In the genomic region with DNA sequence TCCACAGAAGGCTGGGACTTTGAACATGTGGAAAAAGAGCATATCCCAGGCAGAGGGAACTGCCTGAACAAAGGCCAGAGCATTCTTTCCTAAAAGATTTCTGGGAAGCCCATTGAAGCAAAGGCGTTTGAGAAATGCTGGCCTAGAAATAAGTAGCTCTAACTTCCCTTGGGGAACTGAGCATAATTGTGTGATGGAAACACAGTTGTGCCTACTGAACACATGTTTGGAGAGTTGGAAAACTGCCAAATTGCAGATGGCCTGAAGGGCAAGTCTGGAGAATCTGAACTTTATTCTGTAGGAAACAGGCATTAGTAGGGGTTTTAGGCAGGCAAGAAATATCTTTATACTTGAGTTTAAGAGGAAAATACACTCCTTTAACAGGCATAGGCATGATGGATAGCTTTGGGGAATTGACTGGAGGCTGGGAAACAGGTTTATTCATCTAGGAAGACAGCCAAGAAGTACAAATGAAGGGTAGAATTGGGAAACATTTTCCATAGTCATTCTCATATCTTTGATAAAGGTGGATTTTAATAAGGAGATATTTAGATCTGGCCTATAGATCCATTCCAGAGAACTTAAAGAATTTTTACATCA, we compare ENCODE assay signal across 25 cellular contexts.
DNase-seq lines count a peak whose midpoint lies in the region; TF ChIP-seq lines count a peak whose summit lies in the region.
"Had no signal": no experiment of that assay in that cellular context is flagged by ENCODE, and none has a peak within 500 bp of the region (broad histone marks: within the 10 kb centered on the region; RNA-seq: fewer than 3 reads in every experiment).

No MANE protein-coding gene starts in this region.

- no peak for TF ChIP-seq RAD21 in Ishikawa (IDR thresholded peaks at IDR 0.05; ENCODE audit: low read depth)

- H3K4me3 ChIP-seq in SJCRH30 = no peak overlapping the region
- H3K4me3 ChIP-seq: heart left ventricle, prostate gland, skin epidermis, vagina had no signal

- no peak for TF ChIP-seq EP300 in Ishikawa (IDR thresholded peaks at IDR 0.05; ENCODE audit: borderline replicate concordance)

- peaks cover 17% of the 10 kb centered on the region for H3K4me1 ChIP-seq in SJCRH30
- H3K4me1 ChIP-seq: heart left ventricle, prostate gland, vagina had no signal

- no peak overlapping the region for H3K27ac ChIP-seq in SJCRH30
- H3K27ac ChIP-seq: heart left ventricle, prostate gland, vagina had no signal

- DNase-seq in Ammon's horn (ENCODE audit: low spot score) (peak; percentile 12), SJCRH30 (peak; percentile 50 to 80), left kidney (ENCODE audit: low read depth, low spot score) (peak; percentile 38), KG1 (lab: John Stamatoyannopoulos, UW) (no peak)
- DNase-seq in activated CD4-positive, CD25-positive, alpha-beta regulatory T cell treated with anti-CD3 and anti-CD28 coated beads, Interleukin-2, amount 50 U/mL, for 72 hours = no peak
- DNase-seq in central memory CD4-positive, alpha-beta T cell = no peak
- no peak for DNase-seq in activated CD4-positive, alpha-beta T cell treated with anti-CD3 and anti-CD28 coated beads, Interleukin-2, amount 50 U/mL, for 48 hours
- DNase-seq: activated CD4-positive, alpha-beta T cell treated with anti-CD3 and anti-CD28 coated beads for 1 hour; activated naive CD4-positive, alpha-beta T cell treated with anti-CD3 and anti-CD28 coated beads for 36 hours; activated T-cell treated with anti-CD3 and anti-CD28 coated beads, Interleukin-2, amount 50 U/mL, for 72 hours; amniotic stem cell; dermis blood vessel endothelial cell; DMS153; H7; heart left ventricle; immature natural killer cell; left ventricle myocardium superior; MM.1S; NCI-H187; stimulated activated naive B cell treated with anti-CD40 and anti-IgM and Interleukin-4, amounts not matched to agents 10 μg/mL and 1 μg/mL and 100 μg/mL, for 72 hours; T-helper 1 cell had no signal

- H3K36me3 ChIP-seq in SJCRH30 = no peaks in the 10 kb centered on the region
- H3K36me3 ChIP-seq: heart left ventricle, prostate gland, vagina had no signal

- H3K9me3 ChIP-seq in SJCRH30 (replicated peaks) = no peaks in the 10 kb centered on the region
- H3K9me3 ChIP-seq: prostate gland had no signal

- no peaks in the 10 kb centered on the region for H3K27me3 ChIP-seq in SJCRH30
- H3K27me3 ChIP-seq: heart left ventricle, vagina had no signal

TF ChIP-seq in Ishikawa, 13 proteins besides CTCF, POLR2A, EP300 and RAD21:
- TF ChIP-seq, protein P1, sequence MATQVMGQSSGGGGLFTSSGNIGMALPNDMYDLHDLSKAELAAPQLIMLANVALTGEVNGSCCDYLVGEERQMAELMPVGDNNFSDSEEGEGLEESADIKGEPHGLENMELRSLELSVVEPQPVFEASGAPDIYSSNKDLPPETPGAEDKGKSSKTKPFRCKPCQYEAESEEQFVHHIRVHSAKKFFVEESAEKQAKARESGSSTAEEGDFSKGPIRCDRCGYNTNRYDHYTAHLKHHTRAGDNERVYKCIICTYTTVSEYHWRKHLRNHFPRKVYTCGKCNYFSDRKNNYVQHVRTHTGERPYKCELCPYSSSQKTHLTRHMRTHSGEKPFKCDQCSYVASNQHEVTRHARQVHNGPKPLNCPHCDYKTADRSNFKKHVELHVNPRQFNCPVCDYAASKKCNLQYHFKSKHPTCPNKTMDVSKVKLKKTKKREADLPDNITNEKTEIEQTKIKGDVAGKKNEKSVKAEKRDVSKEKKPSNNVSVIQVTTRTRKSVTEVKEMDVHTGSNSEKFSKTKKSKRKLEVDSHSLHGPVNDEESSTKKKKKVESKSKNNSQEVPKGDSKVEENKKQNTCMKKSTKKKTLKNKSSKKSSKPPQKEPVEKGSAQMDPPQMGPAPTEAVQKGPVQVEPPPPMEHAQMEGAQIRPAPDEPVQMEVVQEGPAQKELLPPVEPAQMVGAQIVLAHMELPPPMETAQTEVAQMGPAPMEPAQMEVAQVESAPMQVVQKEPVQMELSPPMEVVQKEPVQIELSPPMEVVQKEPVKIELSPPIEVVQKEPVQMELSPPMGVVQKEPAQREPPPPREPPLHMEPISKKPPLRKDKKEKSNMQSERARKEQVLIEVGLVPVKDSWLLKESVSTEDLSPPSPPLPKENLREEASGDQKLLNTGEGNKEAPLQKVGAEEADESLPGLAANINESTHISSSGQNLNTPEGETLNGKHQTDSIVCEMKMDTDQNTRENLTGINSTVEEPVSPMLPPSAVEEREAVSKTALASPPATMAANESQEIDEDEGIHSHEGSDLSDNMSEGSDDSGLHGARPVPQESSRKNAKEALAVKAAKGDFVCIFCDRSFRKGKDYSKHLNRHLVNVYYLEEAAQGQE (IDR thresholded peaks at IDR 0.05; ENCODE audit: low read depth) = no peak
- TF ChIP-seq, protein P2, sequence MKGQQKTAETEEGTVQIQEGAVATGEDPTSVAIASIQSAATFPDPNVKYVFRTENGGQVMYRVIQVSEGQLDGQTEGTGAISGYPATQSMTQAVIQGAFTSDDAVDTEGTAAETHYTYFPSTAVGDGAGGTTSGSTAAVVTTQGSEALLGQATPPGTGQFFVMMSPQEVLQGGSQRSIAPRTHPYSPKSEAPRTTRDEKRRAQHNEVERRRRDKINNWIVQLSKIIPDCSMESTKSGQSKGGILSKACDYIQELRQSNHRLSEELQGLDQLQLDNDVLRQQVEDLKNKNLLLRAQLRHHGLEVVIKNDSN (IDR thresholded peaks at IDR 0.05) = no peak
- 0 out of 2 replicates have a peak, but pooled peaks have one; percentile 21 for TF ChIP-seq CEBPB (IDR thresholded peaks at IDR 0.05)
- TF ChIP-seq CREB1 (IDR thresholded peaks at IDR 0.05; ENCODE audit: low read depth) = no peak
- no peak for TF ChIP-seq YY1 (IDR thresholded peaks at IDR 0.05; ENCODE audit: low read depth)
- TF ChIP-seq ZBTB7A (IDR thresholded peaks at IDR 0.05; ENCODE audit: low read depth) = no peak
- TF ChIP-seq EGR1 (IDR thresholded peaks at IDR 0.05) = no peak
- TF ChIP-seq, protein P3, sequence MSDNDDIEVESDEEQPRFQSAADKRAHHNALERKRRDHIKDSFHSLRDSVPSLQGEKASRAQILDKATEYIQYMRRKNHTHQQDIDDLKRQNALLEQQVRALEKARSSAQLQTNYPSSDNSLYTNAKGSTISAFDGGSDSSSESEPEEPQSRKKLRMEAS (IDR thresholded peaks at IDR 0.05) = no peak
- TF ChIP-seq FOXM1 (IDR thresholded peaks at IDR 0.05; ENCODE audit: borderline replicate concordance, low read depth) = no peak
- peak; percentile 50 for TF ChIP-seq NFIC (IDR thresholded peaks at IDR 0.05)
- no peak for TF ChIP-seq TCF12 (IDR thresholded peaks at IDR 0.05; ENCODE audit: low read depth)
- TF ChIP-seq TEAD4 (IDR thresholded peaks at IDR 0.05) = no peak
- no peak for TF ChIP-seq TAF1 (IDR thresholded peaks at IDR 0.05; ENCODE audit: low read depth)

Comparison
In these comparisons a context has a peak if more than half of its experiments do, and no peak if none do; other contexts are left out.
1. DNase-seq: peak in Ammon's horn (single experiment), SJCRH30 (2 of 2) and left kidney (single experiment); none in activated CD4-positive, CD25-positive, alpha-beta regulatory T cell treated with anti-CD3 and anti-CD28 coated beads, Interleukin-2, amount 50 U/mL, for 72 hours (single experiment), KG1 (single experiment), central memory CD4-positive, alpha-beta T cell (single experiment) and activated CD4-positive, alpha-beta T cell treated with anti-CD3 and anti-CD28 coated beads, Interleukin-2, amount 50 U/mL, for 48 hours (0 of 2).